Comparison of ENCODE assay signal across 27 cellular contexts in genomic region chr2:8710951-8711350, GRCh38.
"Had no signal": no experiment of that assay in that cellular context is flagged by ENCODE, and none has a peak within 500 bp of the region (broad histone marks: within the 10 kb centered on the region; RNA-seq: fewer than 3 reads in every experiment).

No MANE protein-coding gene starts in this region.

- H3K27ac Mint-ChIP-seq: activated CD8-positive, alpha-beta T cell treated with anti-CD3 and anti-CD28 coated beads, Interleukin-2, amount 10 ng/mL, durations not matched to agents 7 days and 5 days; activated naive CD4-positive, alpha-beta T cell treated with anti-CD3 and anti-CD28 coated beads, Interleukin-2, amount 50 U/mL, for 72 hours; activated naive CD8-positive, alpha-beta T cell treated with anti-CD3 and anti-CD28 coated beads, Interleukin-2, amount 50 U/mL, for 24 hours; activated T-cell treated with anti-CD3 and anti-CD28 coated beads, Interleukin-2, amount 50 U/mL, for 24 hours; activated T-helper 1 cell treated with anti-CD3 and anti-CD28 coated beads, Interleukin-12 subunit alpha, Interleukin-12 subunit beta, Interleukin-2, Interleukin-4 antibody, amounts not matched to agents 30 ng/mL and 10 ng/mL and 1 ng/mL, durations not matched to agents 14 hours and 24 hours and 36 hours; T-helper 1 cell treated with Interleukin-12 subunit alpha and Interleukin-12 subunit beta and Interleukin-4 antibody, amounts not matched to agents 30 μg/mL and 1 μg/mL, for 36 hours had no signal

- H3K4me1 ChIP-seq: ascending aorta, body of pancreas, Peyer's patch, SJSA1 had no signal

- ATAC-seq: activated CD4-positive, CD25-positive, alpha-beta regulatory T cell treated with anti-CD3 and anti-CD28 coated beads, Interleukin-2, amount 50 U/mL, for 24 hours; activated CD8-positive, alpha-beta T cell treated with anti-CD3 and anti-CD28 coated beads, Interleukin-2, amount 10 ng/mL, durations not matched to agents 7 days and 5 days; activated naive CD4-positive, alpha-beta T cell treated with anti-CD3 and anti-CD28 coated beads, Interleukin-2, amount 50 U/mL, for 72 hours; activated naive CD8-positive, alpha-beta T cell treated with anti-CD3 and anti-CD28 coated beads, Interleukin-2, amount 50 U/mL, for 24 hours; body of pancreas had no signal

- H3K4me3 ChIP-seq: ascending aorta, body of pancreas, cardiac muscle cell, Peyer's patch, SJSA1 had no signal

- H3K4me1 Mint-ChIP-seq: activated naive CD8-positive, alpha-beta T cell treated with anti-CD3 and anti-CD28 coated beads, Interleukin-2, amount 50 U/mL, for 24 hours had no signal

- H3K27me3 ChIP-seq: ascending aorta, body of pancreas, cardiac muscle cell, Peyer's patch, SJSA1 had no signal

- H3K4me3 Mint-ChIP-seq: activated CD8-positive, alpha-beta T cell treated with anti-CD3 and anti-CD28 coated beads, Interleukin-2, amount 10 ng/mL, durations not matched to agents 7 days and 5 days; activated naive CD8-positive, alpha-beta T cell treated with anti-CD3 and anti-CD28 coated beads, Interleukin-2, amount 50 U/mL, for 24 hours; activated T-cell treated with anti-CD3 and anti-CD28 coated beads, Interleukin-2, amount 50 U/mL, for 24 hours; activated T-helper 1 cell treated with anti-CD3 and anti-CD28 coated beads, Interleukin-12 subunit alpha, Interleukin-12 subunit beta, Interleukin-2, Interleukin-4 antibody, amounts not matched to agents 30 ng/mL and 10 ng/mL and 1 ng/mL, durations not matched to agents 14 hours and 24 hours and 36 hours; T-helper 1 cell treated with Interleukin-12 subunit alpha and Interleukin-12 subunit beta and Interleukin-4 antibody, amounts not matched to agents 30 μg/mL and 1 μg/mL, for 36 hours had no signal

- H3K9me3 ChIP-seq: ascending aorta, Peyer's patch, SJSA1 had no signal

- H3K36me3 ChIP-seq: ascending aorta, cardiac muscle cell, Peyer's patch, SJSA1 had no signal

- DNase-seq: activated CD4-positive, alpha-beta T cell treated with anti-CD3 and anti-CD28 coated beads for 48 hours; activated CD4-positive, alpha-beta T cell treated with anti-CD3 and anti-CD28 coated beads, Interleukin-2, amount 50 U/mL, for 4 hours; activated CD8-positive, alpha-beta memory T cell treated with anti-CD3 and anti-CD28 coated beads, Interleukin-2, amount 50 U/mL, for 48 hours; activated CD8-positive, alpha-beta T cell treated with anti-CD3 and anti-CD28 coated beads, Interleukin-2, amount 10 ng/mL, durations not matched to agents 7 days and 5 days; activated effector memory CD4-positive, alpha-beta T cell treated with Interleukin-2 at 50 U/mL for 16 hours; activated naive CD4-positive, alpha-beta T cell treated with Interleukin-2 at 50 U/mL for 16 hours; activated naive CD8-positive, alpha-beta T cell treated with anti-CD3 and anti-CD28 coated beads, Interleukin-2, amount 50 U/mL, for 24 hours; activated T-cell treated with anti-CD3 and anti-CD28 coated beads, Interleukin-2, amount 50 U/mL, for 24 hours; amniotic stem cell; body of pancreas; Kasumi-1; NCI-H1092; NCI-H1436; NCI-H1694 treated with DMSO at 0.1 percent for 48 hours; NCI-H2029 treated with DMSO at 0.1 percent for 48 hours; NCI-H446; NCI-H524; Peyer's patch; Right ventricle myocardium superior had no signal

- H3K27ac ChIP-seq: ascending aorta, body of pancreas, cardiac muscle cell, Peyer's patch, RWPE1, SJSA1 had no signal
